28 cellular contexts compared by ENCODE assay signal in the genomic region with DNA sequence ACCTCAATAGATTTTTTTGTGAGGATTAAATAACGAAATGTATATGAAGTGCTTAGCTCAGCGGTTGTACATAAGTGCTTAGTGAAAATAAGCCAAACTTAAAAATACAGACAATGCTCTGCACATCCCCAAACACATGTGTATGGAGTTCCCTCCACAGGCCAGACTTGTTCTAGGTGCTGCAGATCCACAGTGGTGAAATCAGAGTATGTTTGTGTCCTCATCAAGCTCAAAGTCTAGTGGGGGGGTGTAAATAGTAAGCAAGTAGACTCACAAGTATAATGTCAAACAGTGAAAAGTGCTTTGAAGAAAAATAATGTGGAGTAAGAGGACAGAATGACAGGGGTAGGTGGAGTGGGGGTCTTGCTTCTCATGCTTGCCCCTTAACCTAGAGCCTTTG.
"Had no signal": no experiment of that assay in that cellular context is flagged by ENCODE, and none has a peak within 500 bp of the region (broad histone marks: within the 10 kb centered on the region; RNA-seq: fewer than 3 reads in every experiment).

No MANE protein-coding gene starts in this region.

- H3K4me1 ChIP-seq: left lung, pancreas, prostate gland, sigmoid colon, spleen, testis, thyroid gland, transverse colon, upper lobe of left lung, vagina had no signal

- H3K27me3 ChIP-seq: left lung, sigmoid colon, testis, thyroid gland, transverse colon, upper lobe of left lung, vagina had no signal

- H3K9me3 ChIP-seq: pancreas, prostate gland, testis, thyroid gland, transverse colon, vagina had no signal

- H3K36me3 ChIP-seq: left lung, pancreas, prostate gland, sigmoid colon, spleen, thyroid gland, transverse colon, upper lobe of left lung, vagina had no signal

- H3K4me3 ChIP-seq: left lung, lung, mucosa of descending colon, pancreas, prostate gland, sigmoid colon, spleen, testis, thyroid gland, transverse colon, upper lobe of left lung, vagina had no signal

- H3K27ac ChIP-seq: left lung, pancreas, prostate gland, sigmoid colon, spleen, testis, thyroid gland, transverse colon, upper lobe of left lung, vagina had no signal

- ATAC-seq: left cardiac atrium; left lung; mucosa of descending colon; naive thymus-derived CD4-positive, alpha-beta T cell; natural killer cell treated with Interleukin-12 subunit alpha and Interleukin-12 subunit beta and Interleukin-15 and Interleukin-18, amount 100 ng/mL, for 72 hours; pancreas; right cardiac atrium; stimulated activated naive CD8-positive, alpha-beta T cell treated with anti-CD3 and anti-CD28 coated beads, Interleukin-15, amount 100 ng/mL, for 72 hours had no signal

- DNase-seq: hippocampal formation; kidney glomerular epithelial cell; left cardiac atrium; left lung; midbrain; mucosa of descending colon; naive thymus-derived CD4-positive, alpha-beta T cell; nucleus accumbens; pancreas; posterior cingulate gyrus; retina; right cardiac atrium; sigmoid colon; small intestine; spleen; stimulated activated CD4-positive, alpha-beta T cell treated with anti-CD3 and anti-CD28 coated beads, Interleukin-4, amount 100 ng/mL, for 24 hours; stimulated activated naive CD4-positive, alpha-beta T cell treated with Interleukin-2 at 50 U/mL for 16 hours; stimulated activated naive CD8-positive, alpha-beta T cell treated with anti-CD3 and anti-CD28 coated beads, Interleukin-15, amount 100 ng/mL, for 72 hours; substantia nigra; testis; thyroid gland; transverse colon; upper lobe of left lung had no signal

- FAIRE-seq: keratinocyte, pancreas, small intestine had no signal
